Comparison of ENCODE assay signal across 19 cellular contexts in the genomic region with DNA sequence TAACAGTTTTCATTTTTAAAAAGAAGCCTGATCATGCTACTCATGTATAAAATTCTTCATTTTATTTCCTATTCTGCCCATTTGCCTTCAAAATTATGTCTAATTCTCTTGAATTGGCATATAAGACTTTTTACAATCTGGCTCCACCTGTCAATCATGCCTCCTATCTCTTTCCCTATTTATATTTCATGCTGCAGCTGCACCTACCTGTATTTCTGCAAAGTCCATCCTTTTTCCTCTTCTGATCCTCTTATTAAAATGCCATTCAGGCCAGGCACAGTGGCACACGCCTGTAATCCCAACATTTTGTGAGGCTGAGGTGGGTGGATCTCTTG. TPM values are rescaled to one million over a fixed set of nuclear protein-coding genes. Genes with fewer than 3 reads are reported as not detected.
DNase-seq lines count a peak whose midpoint lies in the region; ATAC-seq, FAIRE-seq and TF ChIP-seq lines count a peak whose summit lies in the region.
"Had no signal": no experiment of that assay in that cellular context is flagged by ENCODE, and none has a peak within 500 bp of the region (broad histone marks: within the 10 kb centered on the region; RNA-seq: fewer than 3 reads in every experiment).

No MANE protein-coding gene starts in this region.

- H3K27me3 ChIP-seq in DOHH2 (ENCODE audit: control insufficient read depth, low read length) (no peaks in the 10 kb centered on the region), GM12878 (replicated peaks in 1 of 2; ENCODE audit: control insufficient read depth in 2 of 2, insufficient read depth in 2 of 2, low read length in 1 of 2) (no peaks in the 10 kb centered on the region)

- H3F3A ChIP-seq in DOHH2 (ENCODE audit: control insufficient read depth, insufficient read depth) = peaks cover 11% of the 10 kb centered on the region

- BruUV-seq in GM12878 (replicated peaks; lab: Mats Ljungman, UMichigan) = no TSS peak

- TF ChIP-seq CTCF in DOHH2 (IDR thresholded peaks at IDR 0.05; ENCODE audit: low read depth, low read length, poor library complexity, severe bottlenecking) = no peak
- TF ChIP-seq CTCF in GM12878 (IDR thresholded peaks at IDR 0.05 in 2 of 3, conservative IDR thresholded peaks at IDR 0.05 in 1 of 3; ENCODE audit: control insufficient read depth in 2 of 3, extremely low read depth in 1 of 3, insufficient read depth in 1 of 3, low read depth in 3 of 3, low read length in 3 of 3) = no peak

- CTCF ChIA-PET in GM12878 (lab: Yijun Ruan, JAX) = interaction anchor here (0.8 kb wide), 1 partner anchor 9 kb away, joined by 3 read pairs; no protein-coding TSS in a partner anchor

- peaks cover 15% of the 10 kb centered on the region for H3K4me1 ChIP-seq in DOHH2 (ENCODE audit: control insufficient read depth, low read length)
- peaks cover 19% of the 10 kb centered on the region for H3K4me1 ChIP-seq in GM12878 (ENCODE audit: control insufficient read depth, insufficient read depth, low read length)

- H3K9me3 Mint-ChIP-seq in IgD-negative memory B cell = no peaks in the 10 kb centered on the region
- H3K9me3 Mint-ChIP-seq in stimulated activated memory B cell treated with anti-CD40 and anti-IgM and Interleukin-4, amounts not matched to agents 10 μg/mL and 1 μg/mL and 100 μg/mL, for 72 hours = no peaks in the 10 kb centered on the region

- H3K4me3 ChIP-seq in DOHH2 (ENCODE audit: low read length) (no peak overlapping the region), GM12878 (no peak overlapping the region; the same call in 1 of the 2 replicates)

- no peak for TF ChIP-seq EP300 in GM12878 (IDR thresholded peaks at IDR 0.05; ENCODE audit: borderline replicate concordance in 1 of 2, control insufficient read depth in 1 of 2, low read depth in 2 of 2, low read length in 2 of 2)

- H3K36me3 ChIP-seq in DOHH2 (ENCODE audit: control insufficient read depth, low read length) = peaks cover 25% of the 10 kb centered on the region
- H3K36me3 ChIP-seq in GM12878 (ENCODE audit: control insufficient read depth in 2 of 2, insufficient read depth in 2 of 2, low read length in 1 of 2) = peaks cover 0 to 6% of the 10 kb centered on the region in 2 experiments; a peak in 2 of 4 replicates

- peak overlapping the region; percentile 13 to 95 (median 91) for H3K27ac Mint-ChIP-seq in IgD-negative memory B cell
- H3K27ac Mint-ChIP-seq in stimulated activated memory B cell treated with anti-CD40 and anti-IgM and Interleukin-4, amounts not matched to agents 10 μg/mL and 1 μg/mL and 100 μg/mL, for 72 hours = peak overlapping the region; percentile 88

- H3K9ac ChIP-seq in GM12878 (ENCODE audit: control insufficient read depth, insufficient read depth, low read length) = peak overlapping the region; percentile 27; the same call in 1 of the 2 replicates
- H3K9ac ChIP-seq: KMS-11, SK-N-SH had no signal

- DNase-seq in GM12878 (ENCODE audit: low read depth, low spot score) (no peak), NCI-H2107 treated with DMSO at 0.1 percent for 48 hours (lab: John Stamatoyannopoulos, UW; ENCODE audit: unreplicated experiment) (no peak), NCI-H526 treated with DMSO at 0.1 percent for 48 hours (lab: John Stamatoyannopoulos, UW) (no peak)
- DNase-seq: AML-193, NCI-H1105 treated with DMSO at 0.1 percent for 48 hours, NCI-H1694, NCI-H2081, NCI-H2171 treated with DMSO at 0.1 percent for 48 hours, NCI-H524 treated with DMSO at 0.1 percent for 48 hours, SIG-M5, SK-N-SH had no signal

- TF ChIP-seq RAD21 in GM12878 (IDR thresholded peaks at IDR 0.05; ENCODE audit: insufficient read depth, low read depth, low read length) = no peak

- H3K27me3 Mint-ChIP-seq in IgD-negative memory B cell = no peaks in the 10 kb centered on the region
- no peaks in the 10 kb centered on the region for H3K27me3 Mint-ChIP-seq in stimulated activated memory B cell treated with anti-CD40 and anti-IgM and Interleukin-4, amounts not matched to agents 10 μg/mL and 1 μg/mL and 100 μg/mL, for 72 hours

- in situ Hi-C loops in GM12878 (cut with MboI) = no loop called here

- no peaks in the 10 kb centered on the region for H3K9me2 ChIP-seq in DOHH2 (replicated peaks; ENCODE audit: control insufficient read depth, low read length)
- H3K9me2 ChIP-seq: SK-N-SH had no signal

- no peak overlapping the region for H2AFZ ChIP-seq in GM12878 (ENCODE audit: control insufficient read depth, low read depth, low read length)

- POLR2A ChIA-PET in GM12878 (lab: Charles Lee) = no interaction called here

- no peak for FAIRE-seq in GM12878 (lab: Jason Lieb, UNC)

- H3K4me1 Mint-ChIP-seq in IgD-negative memory B cell = peaks cover 19 to 23% (median 21%) of the 10 kb centered on the region in 3 donors
- H3K4me1 Mint-ChIP-seq in stimulated activated memory B cell treated with anti-CD40 and anti-IgM and Interleukin-4, amounts not matched to agents 10 μg/mL and 1 μg/mL and 100 μg/mL, for 72 hours = peaks cover 23% of the 10 kb centered on the region

- no peaks in the 10 kb centered on the region for H3K79me2 ChIP-seq in DOHH2 (ENCODE audit: control insufficient read depth, low read length)
- no peaks in the 10 kb centered on the region for H3K79me2 ChIP-seq in GM12878 (ENCODE audit: control insufficient read depth, insufficient read depth, low read length)

- peak overlapping the region; percentile 10; the same call in 1 of the 2 replicates for H3K27ac ChIP-seq in DOHH2 (ENCODE audit: low read depth, low read length)
- peak overlapping the region; percentile 64 for H3K27ac ChIP-seq in GM12878 (ENCODE audit: control insufficient read depth, insufficient read depth)
- H3K27ac ChIP-seq: C4-2B, HL-60, KMS-11 had no signal

- intact Hi-C loops in GM12878 (cut with micrococcal nuclease; ENCODE audit: unreplicated experiment) = no loop called here

- no peak for TF ChIP-seq POLR2A in GM12878 (IDR thresholded peaks at IDR 0.05; ENCODE audit: low read depth, low read length)

- peaks cover 5% of the 10 kb centered on the region for H3K36me3 Mint-ChIP-seq in IgD-negative memory B cell
- peaks cover 14% of the 10 kb centered on the region for H3K36me3 Mint-ChIP-seq in stimulated activated memory B cell treated with anti-CD40 and anti-IgM and Interleukin-4, amounts not matched to agents 10 μg/mL and 1 μg/mL and 100 μg/mL, for 72 hours

- WGBS in GM12878 (ENCODE audit: insufficient coverage, insufficient replicate concordance, low lambda C conversion rate, missing lambda C conversion rate) = 91% methylated on average over 1 of the region's 1 CpG

- H3K9me3 ChIP-seq in DOHH2 (ENCODE audit: control insufficient read depth, insufficient read depth, low read length) = no peaks in the 10 kb centered on the region
- H3K9me3 ChIP-seq in GM12878 (replicated peaks; ENCODE audit: control insufficient read depth, insufficient read depth, low read length) = no peaks in the 10 kb centered on the region
- H3K9me3 ChIP-seq: SK-N-SH had no signal

- H4K20me1 ChIP-seq in DOHH2 (ENCODE audit: control insufficient read depth, insufficient read depth, low read depth, low read length) = no peaks in the 10 kb centered on the region
- no peaks in the 10 kb centered on the region for H4K20me1 ChIP-seq in GM12878 (ENCODE audit: control insufficient read depth, insufficient read depth)

- H3K4me3 Mint-ChIP-seq in IgD-negative memory B cell = peak overlapping the region in 3 of 4 donors; percentile 0 to 83 (median 1)
- peak overlapping the region; percentile 7 for H3K4me3 Mint-ChIP-seq in stimulated activated memory B cell treated with anti-CD40 and anti-IgM and Interleukin-4, amounts not matched to agents 10 μg/mL and 1 μg/mL and 100 μg/mL, for 72 hours

- RAD21 ChIA-PET in GM12878 (lab: Charles Lee; ENCODE audit: unreplicated experiment) = interaction anchor here (0.9 to 1.4 kb wide), 4 partner anchors 29 to 66 kb away, joined by 3 to 8 read pairs (median 3); no protein-coding TSS in a partner anchor

- H3K4me2 ChIP-seq in DOHH2 (ENCODE audit: low read length) (peak overlapping the region; percentile 44), GM12878 (ENCODE audit: control insufficient read depth, insufficient read depth) (peak overlapping the region; percentile 77)
- H3K4me2 ChIP-seq: SK-N-SH had no signal

- ATAC-seq in GM12878 = no peak
- ATAC-seq in stimulated activated memory B cell treated with anti-CD40 and anti-IgM and Interleukin-4, amounts not matched to agents 10 μg/mL and 1 μg/mL and 100 μg/mL, for 72 hours = no peak
- no peak for ATAC-seq in esophagus mucosa
- ATAC-seq: Panc1 had no signal

- SMC1A ChIA-PET in GM12878 (lab: Charles Lee; ENCODE audit: uncharacterized antibody, unreplicated experiment) = interaction anchor here (1.0 to 1.2 kb wide), 3 partner anchors 32 to 270 kb away, joined by 3 to 5 read pairs (median 4); no protein-coding TSS in a partner anchor

RNA-seq across cellular contexts. Expression of gene UAP1, which starts 30.6 kb away (rescaled TPM):
- 28.4 TPM for polyA plus RNA-seq in IgD-negative memory B cell
- total RNA-seq in GM12878 (2013; cell fraction: nucleolus; rRNA removed) = 28.6 and 30.9 TPM in 2 replicates
- total RNA-seq in GM12878 (2014; rRNA removed) = 32.5 and 41.1 TPM in 2 replicates
- total RNA-seq in GM12878 (2014; rRNA removed; fragmentation: Illumina TruSeq; extraction: Trizol) = 39.8 and 42.0 TPM in 2 replicates
- total RNA-seq in GM12878 (2021) = 29.0 and 30.2 TPM in 2 replicates
- polyA plus RNA-seq in GM12878 (2011; ENCODE audit: low read depth) = 22.8 TPM
- 19.9 and 31.2 TPM in 2 replicates for polyA plus RNA-seq in GM12878 (2011; rRNA removed)
- 7.5 and 10.0 TPM in 2 replicates for polyA plus RNA-seq in GM12878 (2011; cell fraction: cytosol; rRNA removed)
- polyA plus RNA-seq in GM12878 (2011; cell fraction: nucleus; rRNA removed) = 8.0 and 9.9 TPM in 2 replicates
- 25.4 TPM in 2 replicates for polyA plus RNA-seq in GM12878 (2012)
- 32.3 and 35.2 TPM in 2 replicates for polyA plus RNA-seq in GM12878 (2014; fragmentation: Illumina TruSeq; extraction: Trizol)
- polyA plus RNA-seq in GM12878 (2014; fragmentation: Nextera tagmentation; extraction: Ambion mirVana) = 10 to 100 TPM; 19.2 to 20.8 TPM
- polyA plus RNA-seq in GM12878 (2014; rRNA removed) = 20.9 and 26.0 TPM in 2 replicates
- 10 to 100 TPM; 40.2 to 43.0 TPM for polyA plus RNA-seq in GM12878 (2016; fragmentation: Nextera tagmentation; extraction: Ambion mirVana)
- polyA minus RNA-seq in GM12878 (2011; rRNA and poly(A)+ RNA removed) = 13.0 and 15.6 TPM in 2 replicates
- 4.7 and 5.3 TPM in 2 replicates for polyA minus RNA-seq in GM12878 (2011; cell fraction: cytosol; rRNA and poly(A)+ RNA removed)
- polyA minus RNA-seq in GM12878 (2011; cell fraction: nucleus; rRNA and poly(A)+ RNA removed) = 5.7 and 9.9 TPM in 2 replicates
- 40.5 TPM for total RNA-seq in esophagus mucosa

RNA-seq across cellular contexts. Expression of gene UHMK1, which starts 33.3 kb away (rescaled TPM):
- 53.7 TPM for polyA plus RNA-seq in IgD-negative memory B cell
- total RNA-seq in GM12878 (2013; cell fraction: nucleolus; rRNA removed) = 56.8 and 59.3 TPM in 2 replicates
- 37.2 and 48.3 TPM in 2 replicates for total RNA-seq in GM12878 (2014; rRNA removed)
- total RNA-seq in GM12878 (2014; rRNA removed; fragmentation: Illumina TruSeq; extraction: Trizol) = 42.4 and 43.3 TPM in 2 replicates
- 30.3 and 31.8 TPM in 2 replicates for total RNA-seq in GM12878 (2021)
- polyA plus RNA-seq in GM12878 (2011; ENCODE audit: low read depth) = 11.8 TPM
- 52.7 and 83.5 TPM in 2 replicates for polyA plus RNA-seq in GM12878 (2011; rRNA removed)
- 13.4 and 16.6 TPM in 2 replicates for polyA plus RNA-seq in GM12878 (2011; cell fraction: cytosol; rRNA removed)
- polyA plus RNA-seq in GM12878 (2011; cell fraction: nucleus; rRNA removed) = 18.5 and 21.8 TPM in 2 replicates
- polyA plus RNA-seq in GM12878 (2012) = 22.8 and 25.3 TPM in 2 replicates
- 28.2 and 36.4 TPM in 2 replicates for polyA plus RNA-seq in GM12878 (2014; fragmentation: Illumina TruSeq; extraction: Trizol)
- 10 to 100 TPM in 1 of 2 experiments, 1 to 10 TPM in 1; 5.7 to 12.9 TPM for polyA plus RNA-seq in GM12878 (2014; fragmentation: Nextera tagmentation; extraction: Ambion mirVana)
- 16.4 and 18.9 TPM in 2 replicates for polyA plus RNA-seq in GM12878 (2014; rRNA removed)
- polyA plus RNA-seq in GM12878 (2016; fragmentation: Nextera tagmentation; extraction: Ambion mirVana) = 10 to 100 TPM; 20.0 to 28.4 TPM
- 43.2 and 62.6 TPM in 2 replicates for polyA minus RNA-seq in GM12878 (2011; rRNA and poly(A)+ RNA removed)
- polyA minus RNA-seq in GM12878 (2011; cell fraction: cytosol; rRNA and poly(A)+ RNA removed) = 23.7 and 26.2 TPM in 2 replicates
- 16.9 and 18.6 TPM in 2 replicates for polyA minus RNA-seq in GM12878 (2011; cell fraction: nucleus; rRNA and poly(A)+ RNA removed)
- 27.3 TPM for total RNA-seq in esophagus mucosa
